In genomic region chr2:64228923-64229322, GRCh38 we compare ENCODE assay signal across 8 cellular contexts.
DNase-seq lines count a peak whose midpoint lies in the region; TF ChIP-seq lines count a peak whose summit lies in the region.

No MANE protein-coding gene starts in this region.

- H3K9me2 ChIP-seq in PC-9 (ENCODE audit: insufficient read depth), result no peaks in the 10 kb centered on the region

- no peak overlapping the region for H3K4me3 ChIP-seq in PC-9

- TF ChIP-seq CTCF in PC-9 (conservative IDR thresholded peaks at IDR 0.05), result no peak
- TF ChIP-seq CTCF in progenitor cell of endocrine pancreas (IDR thresholded peaks at IDR 0.05; ENCODE audit: unreplicated experiment), result no peak

- H3K4me2 ChIP-seq in PC-9, result peak overlapping the region; percentile 75; the same call in 1 of the 2 replicates

- in situ Hi-C loops in KBM-7 (cut with MboI; ENCODE audit: low pct_unique_long_range_greater_than_20kb, low sequenced_read_pairs), result no loop called here

- BruUV-seq in PC-9 (replicated peaks; lab: Mats Ljungman, UMichigan), result no TSS peak

- H3K36me3 ChIP-seq in ES-I3 (ENCODE audit: insufficient read depth, low read length) (0 out of 2 replicates have a peak, but pooled peaks cover 3% of the 10 kb centered on the region), PC-9 (ENCODE audit: low read depth) (no peaks in the 10 kb centered on the region)

- peak overlapping the region; percentile 96 for H3K27ac Mint-ChIP-seq in progenitor cell of endocrine pancreas

- H4K20me1 ChIP-seq in PC-9 (ENCODE audit: insufficient read depth), result no peaks in the 10 kb centered on the region

- peak overlapping the region; percentile 79 for H3K4me3 Mint-ChIP-seq in progenitor cell of endocrine pancreas (ENCODE audit: low read depth)

- H3K27ac ChIP-seq in PC-9, result no peak overlapping the region
- H3K27ac ChIP-seq in epithelial cell of prostate, result peak overlapping the region; percentile 29

- intact Hi-C loops in PC-9 (cut with micrococcal nuclease; ENCODE audit: unreplicated experiment), result loop anchor here (5.0 to 10.0 kb wide), 2 partner anchors 33 to 86 kb away; no protein-coding TSS in a partner anchor

- H3K9me3 ChIP-seq in ES-I3 (ENCODE audit: control insufficient read depth, insufficient read depth, low read length) (no peaks in the 10 kb centered on the region), PC-9 (ENCODE audit: insufficient read depth, low read depth) (no peaks in the 10 kb centered on the region; the same call in 1 of the 2 replicates)

- POLR2A ChIA-PET in PC-9 (lab: Charles Lee; ENCODE audit: unreplicated experiment), result no interaction called here

- peaks cover 18% of the 10 kb centered on the region for H3K27me3 Mint-ChIP-seq in progenitor cell of endocrine pancreas

- CTCF ChIA-PET in PC-9 (lab: Charles Lee), result interaction anchor here (0.5 kb wide), 1 partner anchor 48 kb away, joined by 3 read pairs; no protein-coding TSS in a partner anchor

- peaks cover 16% of the 10 kb centered on the region for H3K4me1 Mint-ChIP-seq in progenitor cell of endocrine pancreas (ENCODE audit: low read depth)

- peak overlapping the region; percentile 64 for H3K9ac ChIP-seq in ES-I3 (ENCODE audit: low read depth, low read length)

- H2AFZ ChIP-seq in PC-9, result no peak overlapping the region

- no peaks in the 10 kb centered on the region for H3K79me2 ChIP-seq in PC-9 (ENCODE audit: low read depth)

- no peaks in the 10 kb centered on the region for H3K27me3 ChIP-seq in PC-9 (ENCODE audit: insufficient read depth, low read depth)

- no peaks in the 10 kb centered on the region for H3F3A ChIP-seq in PC-9 (ENCODE audit: insufficient read depth, low read depth)

- peaks cover 31% of the 10 kb centered on the region for H3K4me1 ChIP-seq in ES-I3 (ENCODE audit: insufficient read depth, low read length)
- H3K4me1 ChIP-seq in PC-9 (replicated peaks; ENCODE audit: insufficient read depth), result no peaks in the 10 kb centered on the region

- no peak for DNase-seq in PC-9
- DNase-seq in epithelial cell of prostate (ENCODE audit: low read depth, low spot score), result no peak
- DNase-seq in progenitor cell of endocrine pancreas (ENCODE audit: low spot score, unreplicated experiment), result no peak
- no peak for DNase-seq in KBM-7
- DNase-seq in GM19240 (ENCODE audit: insufficient read length, low spot score), result no peak
- no peak for DNase-seq in glomerular visceral epithelial cell (ENCODE audit: extremely low spot score)
- DNase-seq in NCI-H2171 treated with DMSO at 0.1 percent for 48 hours (lab: John Stamatoyannopoulos, UW), result no peak

- H3K36me3 Mint-ChIP-seq in progenitor cell of endocrine pancreas (ENCODE audit: insufficient read depth), result no peaks in the 10 kb centered on the region

- H3K9me3 Mint-ChIP-seq in progenitor cell of endocrine pancreas (ENCODE audit: low read depth), result no peaks in the 10 kb centered on the region
